Comparison of ENCODE assay signal across 8 cellular contexts in the genomic region with DNA sequence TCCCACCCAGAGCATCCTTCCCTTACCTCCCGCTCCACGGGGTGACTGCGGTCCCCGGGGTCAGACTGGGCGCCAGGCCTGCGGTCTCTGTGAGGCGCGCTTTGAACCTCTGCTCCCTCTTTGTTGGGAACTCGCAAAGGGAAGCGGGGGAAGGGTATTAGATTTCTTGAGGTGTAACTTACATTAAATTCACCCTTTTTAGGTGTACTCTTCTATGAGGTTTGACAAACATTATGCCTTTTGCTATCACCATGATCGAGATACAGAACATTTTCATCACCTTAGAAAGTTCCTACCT. TPM values are rescaled to one million over a fixed set of nuclear protein-coding genes. Genes with fewer than 3 reads are reported as not detected.
DNase-seq lines count a peak whose midpoint lies in the region; ATAC-seq and TF ChIP-seq lines count a peak whose summit lies in the region.

No MANE protein-coding gene starts in this region.

- H3K4me1 ChIP-seq in left lung (peaks cover 21 to 50% of the 10 kb centered on the region in 2 donors), tibial artery (peaks cover 0 to 29% (median 13%) of the 10 kb centered on the region in 4 donors)

- peaks cover 6% of the 10 kb centered on the region for H3K36me3 Mint-ChIP-seq in activated T-cell treated with anti-CD3 and anti-CD28 coated beads, Interleukin-2, amount 50 U/mL, for 4 hours (ENCODE audit: insufficient read depth)
- peaks cover 35% of the 10 kb centered on the region for H3K36me3 Mint-ChIP-seq in activated naive CD8-positive, alpha-beta T cell treated with anti-CD3 and anti-CD28 coated beads for 36 hours

- no peak for TF ChIP-seq CTCF in left lung (IDR thresholded peaks at IDR 0.05)
- TF ChIP-seq CTCF in tibial artery (IDR thresholded peaks at IDR 0.05), result no peak

- no peaks in the 10 kb centered on the region for H3K9me3 Mint-ChIP-seq in activated T-cell treated with anti-CD3 and anti-CD28 coated beads, Interleukin-2, amount 50 U/mL, for 4 hours
- no peaks in the 10 kb centered on the region for H3K9me3 Mint-ChIP-seq in activated naive CD8-positive, alpha-beta T cell treated with anti-CD3 and anti-CD28 coated beads for 36 hours

- H3K4me1 Mint-ChIP-seq in activated T-cell treated with anti-CD3 and anti-CD28 coated beads, Interleukin-2, amount 50 U/mL, for 4 hours (ENCODE audit: low read depth), result peaks cover 49% of the 10 kb centered on the region
- H3K4me1 Mint-ChIP-seq in activated naive CD8-positive, alpha-beta T cell treated with anti-CD3 and anti-CD28 coated beads for 36 hours, result peaks cover 45% of the 10 kb centered on the region

- H3K36me3 ChIP-seq in left lung (peaks cover 0 to 8% of the 10 kb centered on the region in 2 donors), tibial artery (peaks cover 0 to 8% (median 7%) of the 10 kb centered on the region in 3 donors)

- no peak for DNase-seq in activated T-cell treated with anti-CD3 and anti-CD28 coated beads, Interleukin-2, amount 50 U/mL, for 4 hours
- DNase-seq in activated T-cell treated with anti-CD3 and anti-CD28 coated beads for 4 hours, result no peak
- DNase-seq in activated naive CD8-positive, alpha-beta T cell treated with anti-CD3 and anti-CD28 coated beads for 36 hours, result no peak
- peak in 1 of 2 donors; percentile 86 for DNase-seq in left lung
- DNase-seq in tibial artery, result peak in 1 of 2 donors; percentile 70
- no peak for DNase-seq in foreskin melanocyte
- no peak for DNase-seq in mesenteric fat pad (ENCODE audit: low spot score)

- H3K27me3 ChIP-seq in left lung (no peaks in the 10 kb centered on the region), tibial artery (no peaks in the 10 kb centered on the region)

- intact Hi-C loops in left lung (cut with DNase I) (no loop called here), tibial artery (cut with DNase I; ENCODE audit: low total_unique reads) (loop anchor here (5.0 kb wide), 2 partner anchors 92 to 152 kb away; partner anchors contain the start of gene MOB1B)

- peak overlapping the region; percentile 70 to 80 for H3K4me3 ChIP-seq in left lung
- H3K4me3 ChIP-seq in tibial artery, result peak overlapping the region; percentile 76 to 79

- H3K27ac ChIP-seq in left lung, result peak overlapping the region; percentile 86 to 90
- peak overlapping the region; percentile 81 to 89 for H3K27ac ChIP-seq in tibial artery

- no peak for ATAC-seq in activated T-cell treated with anti-CD3 and anti-CD28 coated beads, Interleukin-2, amount 50 U/mL, for 4 hours
- no peak for ATAC-seq in left lung
- ATAC-seq in GM19463 (IDR thresholded peaks at IDR 0.05; ENCODE audit: unreplicated experiment), result no peak

- H3K27me3 Mint-ChIP-seq in activated T-cell treated with anti-CD3 and anti-CD28 coated beads, Interleukin-2, amount 50 U/mL, for 4 hours (ENCODE audit: low read depth), result no peaks in the 10 kb centered on the region
- H3K27me3 Mint-ChIP-seq in activated naive CD8-positive, alpha-beta T cell treated with anti-CD3 and anti-CD28 coated beads for 36 hours, result no peaks in the 10 kb centered on the region

- peak overlapping the region; percentile 92 for H3K27ac Mint-ChIP-seq in activated naive CD8-positive, alpha-beta T cell treated with anti-CD3 and anti-CD28 coated beads for 36 hours

- H3K4me3 Mint-ChIP-seq in activated T-cell treated with anti-CD3 and anti-CD28 coated beads, Interleukin-2, amount 50 U/mL, for 4 hours, result peak overlapping the region; percentile 97
- H3K4me3 Mint-ChIP-seq in activated naive CD8-positive, alpha-beta T cell treated with anti-CD3 and anti-CD28 coated beads for 36 hours, result peak overlapping the region; percentile 93

- H3K9me3 ChIP-seq in left lung (no peaks in the 10 kb centered on the region), tibial artery (no peaks in the 10 kb centered on the region)

RNA-seq across cellular contexts. Expression of gene DCK, which starts 0.6 kb away (rescaled TPM):
- 10 to 100 TPM; 16.7 to 22.0 (median 17.2) TPM for total RNA-seq in activated T-cell treated with anti-CD3 and anti-CD28 coated beads, Interleukin-2, amount 50 U/mL, for 4 hours
- total RNA-seq in activated naive CD8-positive, alpha-beta T cell treated with anti-CD3 and anti-CD28 coated beads for 36 hours, result 10 to 100 TPM; 33.4 to 34.3 TPM
- total RNA-seq in left lung (10 to 100 TPM; 17.5 to 17.9 TPM), mesenteric fat pad (10.9 TPM)
